ENCODE assay signal across 10 cellular contexts in the genomic region with DNA sequence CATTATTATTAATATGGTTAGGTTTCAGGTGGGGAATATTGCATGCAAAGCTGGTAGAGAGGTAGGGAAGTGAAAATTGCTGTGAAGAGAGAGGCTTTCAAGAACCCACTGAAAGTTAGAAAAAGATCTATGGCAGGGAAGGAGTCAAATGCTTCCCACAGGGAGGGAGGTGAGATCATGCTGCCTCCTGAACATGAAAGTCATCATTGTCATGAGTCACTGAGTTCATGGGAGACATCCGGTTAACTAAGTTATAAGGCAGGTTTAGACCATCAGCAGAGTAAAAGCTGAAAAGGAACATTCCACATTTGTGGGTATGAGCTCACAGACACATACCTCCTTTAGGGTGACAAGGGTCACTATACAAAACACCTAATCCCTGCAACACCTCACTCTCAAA. TPM values are rescaled to one million over a fixed set of nuclear protein-coding genes. Genes with fewer than 3 reads are reported as not detected.
DNase-seq lines count a peak whose midpoint lies in the region; ATAC-seq and TF ChIP-seq lines count a peak whose summit lies in the region.
"Had no signal": no experiment of that assay in that cellular context is flagged by ENCODE, and none has a peak within 500 bp of the region (broad histone marks: within the 10 kb centered on the region; RNA-seq: fewer than 3 reads in every experiment).

No MANE protein-coding gene starts in this region.

- ATAC-seq in GM21360 (IDR thresholded peaks at IDR 0.05; ENCODE audit: unreplicated experiment) = peak; percentile 56

- DNase-seq in LHCN-M2 (ENCODE audit: low read depth) (peak; percentile 92), epithelial cell of prostate (ENCODE audit: low read depth, low spot score) (peak; percentile 91), retinal pigment epithelial cell (ENCODE audit: low read depth) (peak; percentile 83), NCI-H446 treated with DMSO at 0.1 percent for 48 hours (lab: John Stamatoyannopoulos, UW) (no peak), inferior parietal cortex (ENCODE audit: extremely low spot score) (no peak), ureter (ENCODE audit: low spot score) (no peak), SIG-M5 treated with dmso at 0.1 percent for 504 hours (lab: John Stamatoyannopoulos, UW; ENCODE audit: unreplicated experiment) (no peak)
- DNase-seq: activated B cell treated with CpG ODN at 0.5 μM for 24 hours; stimulated activated naive CD4-positive, alpha-beta T cell treated with Interleukin-2 at 50 U/mL for 16 hours had no signal

- TF ChIP-seq CTCF in retinal pigment epithelial cell (conservative IDR thresholded peaks at IDR 0.05; ENCODE audit: low read depth, low read length) = no peak

- peak overlapping the region; percentile 81 for H3K27ac ChIP-seq in epithelial cell of prostate

- H3K4me3 ChIP-seq in retinal pigment epithelial cell (ENCODE audit: low read length) = no peak overlapping the region

RNA-seq across cellular contexts. Expression of a gene that starts 16.2 kb away (rescaled TPM):
- 19.9 and 25.6 TPM in 2 replicates for total RNA-seq in LHCN-M2 (2014; rRNA removed)
- polyA plus RNA-seq in LHCN-M2 (2012) = 18.9 TPM
- total RNA-seq in ureter = 17.5 TPM

Comparison
In these comparisons a context has a peak if more than half of its experiments do, and no peak if none do; other contexts are left out.
1. DNase-seq: peak in LHCN-M2 (single experiment), epithelial cell of prostate (single experiment) and retinal pigment epithelial cell (single experiment); none in NCI-H446 treated with DMSO at 0.1 percent for 48 hours (single experiment), inferior parietal cortex (single experiment), ureter (single experiment) and SIG-M5 treated with dmso at 0.1 percent for 504 hours (single experiment).